In the genomic region with DNA sequence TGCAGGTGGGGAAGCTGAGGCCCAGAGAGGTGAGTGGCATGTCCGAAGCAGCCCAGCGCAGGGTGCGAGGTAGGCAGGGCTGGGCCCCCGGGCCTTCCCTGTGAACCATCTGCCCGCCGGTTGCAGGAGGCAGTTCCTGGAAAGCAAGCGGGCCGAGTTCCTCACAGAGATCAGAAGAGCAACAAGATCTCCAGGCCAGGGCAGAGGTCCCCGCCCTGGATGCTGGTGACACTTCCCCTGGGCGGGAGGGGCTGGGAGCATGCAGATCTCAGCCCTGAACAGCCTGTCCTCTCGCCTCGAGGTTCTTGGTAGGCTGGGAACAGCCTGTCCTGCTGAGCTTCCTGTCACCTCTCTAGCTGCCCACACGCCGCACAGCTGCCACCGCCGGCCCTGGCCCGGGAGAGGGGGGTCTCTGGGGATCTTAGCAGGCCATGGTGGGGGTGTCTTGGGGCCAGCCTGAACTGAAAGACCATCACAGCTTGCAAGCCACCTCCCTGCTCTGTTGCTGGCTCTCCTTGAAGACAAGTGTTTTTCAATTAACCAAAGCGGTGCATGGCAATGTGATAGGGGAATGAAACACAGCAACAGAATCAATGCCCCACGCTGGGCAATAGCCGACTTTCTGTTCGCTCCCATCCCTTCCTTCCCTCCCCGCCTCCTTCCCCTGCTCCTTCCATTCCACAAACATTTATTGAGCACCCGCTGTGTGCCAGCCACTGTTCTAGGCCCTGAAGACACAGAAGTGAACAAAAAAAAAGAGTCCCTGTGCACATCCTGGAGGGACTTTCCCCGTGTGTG, we compare ENCODE assay signal across 8 cellular contexts. TPM values are rescaled to one million over a fixed set of nuclear protein-coding genes. Genes with fewer than 3 reads are reported as not detected.
A peak's percentile ranks its signal among the peaks of the same experiment; 100 is the strongest.
DNase-seq lines count a peak whose midpoint lies in the region; ATAC-seq and TF ChIP-seq lines count a peak whose summit lies in the region.
"Had no signal": no experiment of that assay in that cellular context is flagged by ENCODE, and none has a peak within 500 bp of the region (broad histone marks: within the 10 kb centered on the region; RNA-seq: fewer than 3 reads in every experiment).

No MANE protein-coding gene starts in this region.

- no peaks in the 10 kb centered on the region for H3K9me2 ChIP-seq in OCI-LY1 (ENCODE audit: low read depth, low read length)

- no peaks in the 10 kb centered on the region; the same call in 1 of the 2 replicates for H3K27me3 ChIP-seq in OCI-LY1 (ENCODE audit: insufficient read depth, low read length)

- H3K27me3 Mint-ChIP-seq in activated T-helper 2 cell treated with anti-CD3 and anti-CD28 coated beads, Interferon-gamma antibody, Interleukin-2, Interleukin-4, amounts not matched to agents 10 μg/mL and 5 μg/mL and 100 μg/mL, durations not matched to agents 14 hours and 24 hours and 36 hours (ENCODE audit: low read depth), result no peaks in the 10 kb centered on the region

- peaks cover 19% of the 10 kb centered on the region for H3K4me1 ChIP-seq in OCI-LY1 (ENCODE audit: insufficient read depth, low read length, severe bottlenecking)

- no peak overlapping the region for H2AFZ ChIP-seq in OCI-LY1 (ENCODE audit: low read length)

- no peak overlapping the region for H3K9ac ChIP-seq in OCI-LY1 (ENCODE audit: low read length)

- H3K27ac ChIP-seq in OCI-LY1 (ENCODE audit: low read depth, low read length, poor library complexity, severe bottlenecking), result no peak overlapping the region

- H3K4me1 Mint-ChIP-seq in activated T-helper 2 cell treated with anti-CD3 and anti-CD28 coated beads, Interferon-gamma antibody, Interleukin-2, Interleukin-4, amounts not matched to agents 10 μg/mL and 5 μg/mL and 100 μg/mL, durations not matched to agents 14 hours and 24 hours and 36 hours (ENCODE audit: low read depth), result peaks cover 50% of the 10 kb centered on the region

- H3K36me3 Mint-ChIP-seq in activated T-helper 2 cell treated with anti-CD3 and anti-CD28 coated beads, Interferon-gamma antibody, Interleukin-2, Interleukin-4, amounts not matched to agents 10 μg/mL and 5 μg/mL and 100 μg/mL, durations not matched to agents 14 hours and 24 hours and 36 hours (ENCODE audit: low read depth), result peaks cover 2% of the 10 kb centered on the region

- CTCF ChIA-PET in HEK293T (lab: Yijun Ruan, JAX), result no interaction called here

- H3K4me3 Mint-ChIP-seq in activated T-helper 2 cell treated with anti-CD3 and anti-CD28 coated beads, Interferon-gamma antibody, Interleukin-2, Interleukin-4, amounts not matched to agents 10 μg/mL and 5 μg/mL and 100 μg/mL, durations not matched to agents 14 hours and 24 hours and 36 hours (ENCODE audit: low read depth), result peak overlapping the region; percentile 76

- H3K4me3 ChIP-seq in OCI-LY1 (ENCODE audit: low read depth, low read length, poor library complexity, severe bottlenecking), result no peak overlapping the region

- H3K9me3 ChIP-seq in OCI-LY1 (ENCODE audit: low read length), result 0 out of 2 replicates have a peak, but pooled peaks cover 1% of the 10 kb centered on the region

- TF ChIP-seq CTCF in OCI-LY1 (IDR thresholded peaks at IDR 0.05; ENCODE audit: low read length), result no peak

- intact Hi-C loops in activated T-helper 2 cell treated with anti-CD3 and anti-CD28 coated beads, Interferon-gamma antibody, Interleukin-2, Interleukin-4, amounts not matched to agents 10 μg/mL and 5 μg/mL and 100 μg/mL, durations not matched to agents 14 hours and 24 hours and 36 hours (cut with micrococcal nuclease), result loop anchor here (1.0 to 2.0 kb wide), 5 partner anchors 43 to 155 kb away; no protein-coding TSS in a partner anchor

- DNase-seq in activated T-helper 2 cell treated with anti-CD3 and anti-CD28 coated beads, Interferon-gamma antibody, Interleukin-2, Interleukin-4, amounts not matched to agents 10 μg/mL and 5 μg/mL and 100 μg/mL, durations not matched to agents 14 hours and 24 hours and 36 hours (ENCODE audit: low spot score), result peak; percentile 70
- DNase-seq in left lobe of liver (ENCODE audit: low spot score), result peak; percentile 66
- DNase-seq in stimulated activated CD8-positive, alpha-beta memory T cell treated with anti-CD3 and anti-CD28 coated beads, Interleukin-4, amount 100 ng/mL, for 24 hours (ENCODE audit: low read depth), result peak; percentile 59
- DNase-seq in HEK293T (ENCODE audit: extremely low spot score), result no peak

- H3K27ac Mint-ChIP-seq in activated T-helper 2 cell treated with anti-CD3 and anti-CD28 coated beads, Interferon-gamma antibody, Interleukin-2, Interleukin-4, amounts not matched to agents 10 μg/mL and 5 μg/mL and 100 μg/mL, durations not matched to agents 14 hours and 24 hours and 36 hours, result peak overlapping the region; percentile 100

- H4K20me1 ChIP-seq in OCI-LY1 (ENCODE audit: insufficient read depth, low read length), result no peaks in the 10 kb centered on the region

- POLR2A ChIA-PET in HEK293T (lab: Yijun Ruan, JAX), result interaction anchor here (1.7 kb wide), 1 partner anchor 32 kb away, joined by 4 read pairs; a partner anchor contains a TSS

- no peaks in the 10 kb centered on the region for H3K79me2 ChIP-seq in OCI-LY1 (ENCODE audit: insufficient read depth, low read length)

- ATAC-seq in GM21528 (IDR thresholded peaks at IDR 0.05; ENCODE audit: low FRiP score, unreplicated experiment) (peak; percentile 48), left lobe of liver (peak; percentile 89), HG03460 (IDR thresholded peaks at IDR 0.05; ENCODE audit: unreplicated experiment) (no peak)

- no peaks in the 10 kb centered on the region for H3K9me3 Mint-ChIP-seq in activated T-helper 2 cell treated with anti-CD3 and anti-CD28 coated beads, Interferon-gamma antibody, Interleukin-2, Interleukin-4, amounts not matched to agents 10 μg/mL and 5 μg/mL and 100 μg/mL, durations not matched to agents 14 hours and 24 hours and 36 hours

- H3F3A ChIP-seq in OCI-LY1 (ENCODE audit: insufficient read depth, low read length), result no peaks in the 10 kb centered on the region

- H3K36me3 ChIP-seq in OCI-LY1 (ENCODE audit: insufficient read depth, low read length), result no peaks in the 10 kb centered on the region

- peak overlapping the region; percentile 50; the same call in 1 of the 2 replicates for H3K4me2 ChIP-seq in OCI-LY1 (ENCODE audit: low read length)

TF ChIP-seq in HEK293T, 16 proteins besides CTCF, POLR2A, EP300 and RAD21:
- no peak for TF ChIP-seq LEF1 (IDR thresholded peaks at IDR 0.05; ENCODE audit: borderline replicate concordance)
- no peak for TF ChIP-seq NFRKB (IDR thresholded peaks at IDR 0.05)
- TF ChIP-seq, protein P1, sequence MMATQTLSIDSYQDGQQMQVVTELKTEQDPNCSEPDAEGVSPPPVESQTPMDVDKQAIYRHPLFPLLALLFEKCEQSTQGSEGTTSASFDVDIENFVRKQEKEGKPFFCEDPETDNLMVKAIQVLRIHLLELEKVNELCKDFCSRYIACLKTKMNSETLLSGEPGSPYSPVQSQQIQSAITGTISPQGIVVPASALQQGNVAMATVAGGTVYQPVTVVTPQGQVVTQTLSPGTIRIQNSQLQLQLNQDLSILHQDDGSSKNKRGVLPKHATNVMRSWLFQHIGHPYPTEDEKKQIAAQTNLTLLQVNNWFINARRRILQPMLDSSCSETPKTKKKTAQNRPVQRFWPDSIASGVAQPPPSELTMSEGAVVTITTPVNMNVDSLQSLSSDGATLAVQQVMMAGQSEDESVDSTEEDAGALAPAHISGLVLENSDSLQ (IDR thresholded peaks at IDR 0.05), result no peak
- TF ChIP-seq FOXM1 (IDR thresholded peaks at IDR 0.05; ENCODE audit: borderline replicate concordance), result no peak
- TF ChIP-seq ARNT (IDR thresholded peaks at IDR 0.05), result no peak
- TF ChIP-seq SUZ12 (IDR thresholded peaks at IDR 0.05), result no peak
- TF ChIP-seq BHLHE40 (IDR thresholded peaks at IDR 0.05; ENCODE audit: borderline replicate concordance), result no peak

RNA-seq across cellular contexts. Expression of a gene that starts 31.7 kb away (rescaled TPM):
- 217 and 219 TPM in 2 replicates for total RNA-seq in activated T-helper 2 cell treated with anti-CD3 and anti-CD28 coated beads, Interferon-gamma antibody, Interleukin-2, Interleukin-4, amounts not matched to agents 10 μg/mL and 5 μg/mL and 100 μg/mL, durations not matched to agents 14 hours and 24 hours and 36 hours
- total RNA-seq in left lobe of liver, result 0.91 TPM

RNA-seq across cellular contexts. Expression of a gene that starts 44.8 kb away (rescaled TPM):
- not detected in 2 replicates for total RNA-seq in activated T-helper 2 cell treated with anti-CD3 and anti-CD28 coated beads, Interferon-gamma antibody, Interleukin-2, Interleukin-4, amounts not matched to agents 10 μg/mL and 5 μg/mL and 100 μg/mL, durations not matched to agents 14 hours and 24 hours and 36 hours
- total RNA-seq in left lobe of liver, result not detected
- total RNA-seq: RPMI7951 had no signal

RNA-seq across cellular contexts. Expression of a gene that starts 49.1 kb away (rescaled TPM):
- not detected in 2 replicates for total RNA-seq in activated T-helper 2 cell treated with anti-CD3 and anti-CD28 coated beads, Interferon-gamma antibody, Interleukin-2, Interleukin-4, amounts not matched to agents 10 μg/mL and 5 μg/mL and 100 μg/mL, durations not matched to agents 14 hours and 24 hours and 36 hours
- total RNA-seq in left lobe of liver, result not detected
- total RNA-seq: RPMI7951 had no signal

RNA-seq across cellular contexts. Expression of a gene that starts 52.0 kb away (rescaled TPM):
- not detected in 2 replicates for total RNA-seq in activated T-helper 2 cell treated with anti-CD3 and anti-CD28 coated beads, Interferon-gamma antibody, Interleukin-2, Interleukin-4, amounts not matched to agents 10 μg/mL and 5 μg/mL and 100 μg/mL, durations not matched to agents 14 hours and 24 hours and 36 hours
- not detected for total RNA-seq in left lobe of liver
- total RNA-seq: RPMI7951 had no signal

RNA-seq across cellular contexts. Expression of a gene that starts 56.8 kb away (rescaled TPM):
- not detected in 2 replicates for total RNA-seq in activated T-helper 2 cell treated with anti-CD3 and anti-CD28 coated beads, Interferon-gamma antibody, Interleukin-2, Interleukin-4, amounts not matched to agents 10 μg/mL and 5 μg/mL and 100 μg/mL, durations not matched to agents 14 hours and 24 hours and 36 hours
- not detected for total RNA-seq in left lobe of liver
- total RNA-seq: RPMI7951 had no signal

Comparison
In these comparisons a context has a peak if more than half of its experiments do, and no peak if none do; other contexts are left out.
1. RNA of a gene that starts 31.7 kb away (total RNA-seq): 217 to 219 TPM in activated T-helper 2 cell treated with anti-CD3 and anti-CD28 coated beads, Interferon-gamma antibody, Interleukin-2, Interleukin-4, amounts not matched to agents 10 μg/mL and 5 μg/mL and 100 μg/mL, durations not matched to agents 14 hours and 24 hours and 36 hours; 0.91 TPM in left lobe of liver (single experiment); every median in the first group is over 100 times any median in the second.